ENCODE assay signal across 16 cellular contexts in the genomic region with DNA sequence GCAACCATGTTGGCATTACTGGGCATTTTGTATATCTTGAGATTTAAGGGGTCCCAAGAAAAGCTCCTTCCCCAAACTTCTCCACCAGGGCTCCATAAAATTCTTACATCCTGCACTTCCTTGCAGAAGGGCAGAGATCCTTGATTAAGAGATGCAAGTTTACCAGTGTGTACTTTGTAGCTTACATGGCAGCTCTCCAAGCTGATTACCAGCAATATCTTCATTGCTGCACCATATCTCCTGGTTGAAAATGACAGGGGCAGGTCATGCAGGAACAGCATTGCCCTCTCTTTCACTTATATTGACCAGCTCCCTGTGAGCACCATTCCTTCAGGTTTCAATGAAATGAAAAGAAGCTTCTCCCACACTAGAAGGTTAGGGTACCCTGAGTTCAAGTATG.
DNase-seq lines count a peak whose midpoint lies in the region; ATAC-seq and FAIRE-seq lines count a peak whose summit lies in the region.
"Had no signal": no experiment of that assay in that cellular context is flagged by ENCODE, and none has a peak within 500 bp of the region (broad histone marks: within the 10 kb centered on the region; RNA-seq: fewer than 3 reads in every experiment).

No MANE protein-coding gene starts in this region.

- ATAC-seq in left colon (peak; percentile 100), GM21367 (IDR thresholded peaks at IDR 0.05; ENCODE audit: unreplicated experiment) (no peak)

- H3K27me3 ChIP-seq in BLaER1 (no peaks in the 10 kb centered on the region), small intestine (ENCODE audit: control insufficient read depth in 2 of 2, insufficient read depth in 2 of 2, low read length in 2 of 2) (no peaks in the 10 kb centered on the region)

- H3K36me3 ChIP-seq in BLaER1 = peaks cover 7% of the 10 kb centered on the region
- no peaks in the 10 kb centered on the region for H3K36me3 ChIP-seq in small intestine (ENCODE audit: control insufficient read depth in 2 of 2, insufficient read depth in 2 of 2, low read length in 2 of 2)

- DNase-seq in caudate nucleus (lab: John Stamatoyannopoulos, UW) (no peak), left colon (peak in 1 of 2 donors; percentile 15), small intestine (peak; percentile 88), NCI-H1930 (lab: John Stamatoyannopoulos, UW) (no peak), MV-4-11 (lab: John Stamatoyannopoulos, UW) (no peak), NCI-H1694 (lab: John Stamatoyannopoulos, UW) (no peak)
- DNase-seq: Caco-2; CD8-positive, alpha-beta memory T cell; DND-41; GF-D8; HCEC 1CT; HFFc6 had no signal

- FAIRE-seq in small intestine (lab: Jason Lieb, UNC) = no peak

- H3K9me3 ChIP-seq in BLaER1 (peaks cover 36% of the 10 kb centered on the region), small intestine (ENCODE audit: control insufficient read depth, low read depth) (no peaks in the 10 kb centered on the region)

- peak overlapping the region; percentile 81; the same call in 1 of the 2 replicates for H3K4me2 ChIP-seq in BLaER1

- H4K20me1 ChIP-seq in BLaER1 = no peaks in the 10 kb centered on the region

- intact Hi-C loops in left colon (cut with DNase I, micrococcal nuclease) = no loop called here

- no peak overlapping the region for H3K9ac ChIP-seq in BLaER1

- H3K27ac ChIP-seq in BLaER1 (0 out of 2 replicates have a peak overlapping the region, but pooled peaks have one; percentile 70), caudate nucleus (ENCODE audit: low read depth, low read length) (peak overlapping the region; percentile 99), small intestine (ENCODE audit: low read depth in 1 of 2, low read length in 1 of 2) (no peak overlapping the region)
- H3K27ac ChIP-seq: 22Rv1, HL-60 had no signal

- peaks cover 52% of the 10 kb centered on the region for H3K4me1 ChIP-seq in BLaER1
- H3K4me1 ChIP-seq in small intestine (ENCODE audit: control insufficient read depth in 2 of 2, insufficient read depth in 1 of 2, low read depth in 1 of 2, low read length in 1 of 2) = peaks cover 4% of the 10 kb centered on the region in 2 donors

- H3K4me3 ChIP-seq in BLaER1 = no peak overlapping the region
- no peak overlapping the region for H3K4me3 ChIP-seq in small intestine (ENCODE audit: low read depth in 1 of 2, low read length in 2 of 2)

Comparison
In these comparisons a context has a peak if more than half of its experiments do, and no peak if none do; other contexts are left out.
1. H3K27ac ChIP-seq: peak in BLaER1 (single experiment) and caudate nucleus (single experiment); none in small intestine (0 of 2).